ENCODE assay signal across 25 cellular contexts in the genomic region with DNA sequence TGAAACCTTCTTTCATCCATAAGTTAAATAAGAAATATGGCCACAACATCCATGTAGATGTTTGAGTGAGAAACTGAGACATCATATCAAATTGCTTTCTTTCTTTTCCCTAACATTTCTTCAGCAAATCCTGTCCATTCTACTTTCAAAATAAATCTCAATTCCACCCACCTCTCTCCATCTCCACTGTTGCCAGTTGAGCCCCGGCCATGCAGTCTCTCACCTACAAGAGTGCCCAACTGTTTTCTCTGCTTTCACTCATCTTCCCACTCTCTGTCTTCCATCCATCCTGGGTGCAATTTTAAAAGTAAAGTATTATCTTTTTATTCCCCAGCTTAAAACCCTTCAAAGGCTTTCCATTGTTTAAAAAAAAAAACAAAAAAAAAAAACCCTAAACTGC.
DNase-seq lines count a peak whose midpoint lies in the region; ATAC-seq and TF ChIP-seq lines count a peak whose summit lies in the region.
"Had no signal": no experiment of that assay in that cellular context is flagged by ENCODE, and none has a peak within 500 bp of the region (broad histone marks: within the 10 kb centered on the region; RNA-seq: fewer than 3 reads in every experiment).

No MANE protein-coding gene starts in this region.

- no peak for ATAC-seq in HG03025 (IDR thresholded peaks at IDR 0.05; ENCODE audit: low FRiP score, unreplicated experiment)
- ATAC-seq: A549; CD8-positive, alpha-beta T cell had no signal

- TF ChIP-seq CTCF in nephron progenitor cell (IDR thresholded peaks at IDR 0.05), result no peak

- H3K9me3 Mint-ChIP-seq in nephron progenitor cell, result peaks cover 5% of the 10 kb centered on the region
- H3K9me3 Mint-ChIP-seq: CD4-positive, alpha-beta T cell had no signal

- no peak for DNase-seq in nephron progenitor cell
- DNase-seq: 8988T; ACHN; AML-193; BE2C; C1 segment of cervical spinal cord; Caco-2; Calu3; CD4-positive, alpha-beta memory T cell; CD4-positive, alpha-beta T cell; CD4-positive, CD25-positive, alpha-beta regulatory T cell; CD8-positive, alpha-beta memory T cell; CD8-positive, alpha-beta T cell; COR-L47; DMS 273 treated with DMSO at 0.1 percent for 48 hours; DMS153; DMS53; DMS79; DMS79 treated with DMSO at 0.1 percent for 48 hours; DND-41; EL had no signal

- no peaks in the 10 kb centered on the region for H3K36me3 Mint-ChIP-seq in nephron progenitor cell (ENCODE audit: low read depth)
- H3K36me3 Mint-ChIP-seq: CD14-positive monocyte; CD4-positive, alpha-beta memory T cell; CD4-positive, CD25-positive, alpha-beta regulatory T cell; CD8-positive, alpha-beta memory T cell; CD8-positive, alpha-beta T cell had no signal

- H3K4me3 Mint-ChIP-seq in nephron progenitor cell, result no peak overlapping the region
- H3K4me3 Mint-ChIP-seq: B cell; CD14-positive monocyte; CD4-positive, alpha-beta memory T cell; CD4-positive, alpha-beta T cell; CD4-positive, CD25-positive, alpha-beta regulatory T cell; CD8-positive, alpha-beta memory T cell; CD8-positive, alpha-beta T cell had no signal

- peaks cover 14% of the 10 kb centered on the region for H3K4me1 Mint-ChIP-seq in nephron progenitor cell
- H3K4me1 Mint-ChIP-seq: CD14-positive monocyte; CD4-positive, alpha-beta memory T cell; CD4-positive, CD25-positive, alpha-beta regulatory T cell; CD8-positive, alpha-beta memory T cell had no signal

- H3K27ac Mint-ChIP-seq in nephron progenitor cell, result peak overlapping the region; percentile 25
- H3K27ac Mint-ChIP-seq: B cell; CD4-positive, alpha-beta memory T cell; CD4-positive, alpha-beta T cell; CD4-positive, CD25-positive, alpha-beta regulatory T cell; CD8-positive, alpha-beta T cell had no signal

- no peaks in the 10 kb centered on the region for H3K27me3 Mint-ChIP-seq in nephron progenitor cell (ENCODE audit: low read depth, poor library complexity)
- H3K27me3 Mint-ChIP-seq: B cell; CD4-positive, alpha-beta memory T cell; CD4-positive, alpha-beta T cell; CD4-positive, CD25-positive, alpha-beta regulatory T cell had no signal
